ENCODE assay signal across 8 cellular contexts in genomic region chr1:111471012-111471411, GRCh38. TPM values are rescaled to one million over a fixed set of nuclear protein-coding genes. Genes with fewer than 3 reads are reported as not detected.
DNase-seq lines count a peak whose midpoint lies in the region; ATAC-seq lines count a peak whose summit lies in the region.

No MANE protein-coding gene starts in this region.

- POLR2A ChIA-PET in activated naive CD8-positive, alpha-beta T cell treated with anti-CD3 and anti-CD28 coated beads, Interleukin-2, amount 10 ng/mL, durations not matched to agents 7 days and 5 days (lab: Charles Lee) = interaction anchor here (0.6 to 8.8 kb wide), 13 partner anchors 8 to 289 kb away, joined by 3 to 80 read pairs (median 4); partner anchors contain the start of genes ATP5PB and WDR77

- no peaks in the 10 kb centered on the region for H3K27me3 Mint-ChIP-seq in activated naive CD8-positive, alpha-beta T cell treated with anti-CD3 and anti-CD28 coated beads, Interleukin-2, amount 10 ng/mL, durations not matched to agents 7 days and 5 days

- peaks cover 25% of the 10 kb centered on the region for H3K4me1 Mint-ChIP-seq in activated naive CD8-positive, alpha-beta T cell treated with anti-CD3 and anti-CD28 coated beads, Interleukin-2, amount 10 ng/mL, durations not matched to agents 7 days and 5 days

- peaks cover 11% of the 10 kb centered on the region for H3K36me3 Mint-ChIP-seq in activated naive CD8-positive, alpha-beta T cell treated with anti-CD3 and anti-CD28 coated beads, Interleukin-2, amount 10 ng/mL, durations not matched to agents 7 days and 5 days

- no peak overlapping the region for H3K27ac Mint-ChIP-seq in activated naive CD8-positive, alpha-beta T cell treated with anti-CD3 and anti-CD28 coated beads, Interleukin-2, amount 10 ng/mL, durations not matched to agents 7 days and 5 days

- DNase-seq in SIG-M5 treated with dmso at 0.1 percent for 504 hours (lab: John Stamatoyannopoulos, UW; ENCODE audit: unreplicated experiment) (peak; percentile 98), DMS53 (lab: John Stamatoyannopoulos, UW) (no peak), cerebellar nuclear complex (lab: John Stamatoyannopoulos, UW) (no peak), NCI-H1930 (lab: John Stamatoyannopoulos, UW) (no peak)
- DNase-seq in activated naive CD8-positive, alpha-beta T cell treated with anti-CD3 and anti-CD28 coated beads, Interleukin-2, amount 10 ng/mL, durations not matched to agents 7 days and 5 days = peak; percentile 53
- peak; percentile 33 to 47 (median 41) for DNase-seq in stimulated activated CD4-positive, alpha-beta T cell treated with anti-CD3 and anti-CD28 coated beads, Interleukin-12 subunit alpha, Interleukin-12 subunit beta, amount 100 ng/mL, for 48 hours (ENCODE audit: low read depth in 2 of 3, low spot score in 1 of 3)

- no peak overlapping the region for H3K4me3 Mint-ChIP-seq in activated naive CD8-positive, alpha-beta T cell treated with anti-CD3 and anti-CD28 coated beads, Interleukin-2, amount 10 ng/mL, durations not matched to agents 7 days and 5 days

- peak; percentile 69 for ATAC-seq in GM18498 (IDR thresholded peaks at IDR 0.05; ENCODE audit: unreplicated experiment)
- ATAC-seq in activated naive CD8-positive, alpha-beta T cell treated with anti-CD3 and anti-CD28 coated beads, Interleukin-2, amount 10 ng/mL, durations not matched to agents 7 days and 5 days (ENCODE audit: low read depth) = peak; percentile 88
- ATAC-seq in GM18520 (IDR thresholded peaks at IDR 0.05; ENCODE audit: unreplicated experiment) = no peak

- H3K9me3 Mint-ChIP-seq in activated naive CD8-positive, alpha-beta T cell treated with anti-CD3 and anti-CD28 coated beads, Interleukin-2, amount 10 ng/mL, durations not matched to agents 7 days and 5 days = peaks cover 1% of the 10 kb centered on the region

RNA-seq across cellular contexts. Expression of gene C1orf162, which starts 2.8 kb away (rescaled TPM):
- 10 to 100 TPM; 31.6 to 33.6 TPM for total RNA-seq in activated naive CD8-positive, alpha-beta T cell treated with anti-CD3 and anti-CD28 coated beads, Interleukin-2, amount 10 ng/mL, durations not matched to agents 7 days and 5 days

RNA-seq across cellular contexts. Expression of gene ATP5PB, which starts 21.7 kb away (rescaled TPM):
- 100 to 1,000 TPM; 259 to 260 TPM for total RNA-seq in activated naive CD8-positive, alpha-beta T cell treated with anti-CD3 and anti-CD28 coated beads, Interleukin-2, amount 10 ng/mL, durations not matched to agents 7 days and 5 days

RNA-seq across cellular contexts. Expression of gene WDR77, which starts 22.0 kb away (rescaled TPM):
- total RNA-seq in activated naive CD8-positive, alpha-beta T cell treated with anti-CD3 and anti-CD28 coated beads, Interleukin-2, amount 10 ng/mL, durations not matched to agents 7 days and 5 days = 10 to 100 TPM; 35.7 to 35.9 TPM

RNA-seq across cellular contexts. Expression of gene ADORA3, which starts 32.4 kb away (rescaled TPM):
- under 1 TPM in 1 of 2 experiments, not detected in 1; 0.20 TPM for total RNA-seq in activated naive CD8-positive, alpha-beta T cell treated with anti-CD3 and anti-CD28 coated beads, Interleukin-2, amount 10 ng/mL, durations not matched to agents 7 days and 5 days

RNA-seq across cellular contexts. Expression of gene TMIGD3, which starts 32.4 kb away (rescaled TPM):
- total RNA-seq in activated naive CD8-positive, alpha-beta T cell treated with anti-CD3 and anti-CD28 coated beads, Interleukin-2, amount 10 ng/mL, durations not matched to agents 7 days and 5 days = under 1 TPM in 1 of 2 experiments, not detected in 1; 0.42 TPM

Comparison
In these comparisons a context has a peak if more than half of its experiments do, and no peak if none do; other contexts are left out.
1. DNase-seq: peak in SIG-M5 treated with dmso at 0.1 percent for 504 hours (single experiment), activated naive CD8-positive, alpha-beta T cell treated with anti-CD3 and anti-CD28 coated beads, Interleukin-2, amount 10 ng/mL, durations not matched to agents 7 days and 5 days (single experiment) and stimulated activated CD4-positive, alpha-beta T cell treated with anti-CD3 and anti-CD28 coated beads, Interleukin-12 subunit alpha, Interleukin-12 subunit beta, amount 100 ng/mL, for 48 hours (3 of 3); none in DMS53 (single experiment), cerebellar nuclear complex (0 of 2) and NCI-H1930 (0 of 2).